Comparison of ENCODE assay signal across 18 cellular contexts in genomic region chr15:62625421-62626033, GRCh38.
DNase-seq lines count a peak whose midpoint lies in the region; ATAC-seq, FAIRE-seq and TF ChIP-seq lines count a peak whose summit lies in the region.
"Had no signal": no experiment of that assay in that cellular context is flagged by ENCODE, and none has a peak within 500 bp of the region (broad histone marks: within the 10 kb centered on the region; RNA-seq: fewer than 3 reads in every experiment).

No MANE protein-coding gene starts in this region.

- H3K79me2 ChIP-seq in H1 (ENCODE audit: control insufficient read depth in 1 of 2, insufficient read depth in 2 of 2, low read length in 2 of 2): no peaks in the 10 kb centered on the region
- no peaks in the 10 kb centered on the region for H3K79me2 ChIP-seq in trophoblast cell (ENCODE audit: control insufficient read depth, insufficient read depth, low read length, poor library complexity)
- H3K79me2 ChIP-seq: parathyroid adenoma had no signal

- 80% methylated on average over 9 of the region's 9 CpGs; no CpG with 5 or more reads in 1 of the 2 experiments for WGBS in H1 (ENCODE audit: extremely low coverage in 1 of 2, insufficient coverage in 1 of 2, insufficient read length in 1 of 2, insufficient replicate concordance in 2 of 2, low coverage in 1 of 2, low lambda C conversion rate in 2 of 2, missing lambda C conversion rate in 1 of 2), 2 experiments
- no CpG with 5 or more reads among the region's 9 CpGs for WGBS in trophoblast cell (ENCODE audit: extremely low coverage, insufficient coverage, insufficient read length)

- no peak for FAIRE-seq in H1 (lab: Jason Lieb, UNC)
- FAIRE-seq: G401.6 had no signal

- H2AFZ ChIP-seq in H1 (ENCODE audit: low read length): no peak overlapping the region
- H2AFZ ChIP-seq in trophoblast cell (ENCODE audit: insufficient read depth, low read length, poor library complexity): no peak overlapping the region
- H2AFZ ChIP-seq: parathyroid adenoma had no signal

- no peak overlapping the region for H3K14ac ChIP-seq in H1 (ENCODE audit: insufficient read length)
- H3K14ac ChIP-seq in trophoblast cell (ENCODE audit: low read length): no peak overlapping the region

- no peaks in the 10 kb centered on the region for H3K23me2 ChIP-seq in H1 (ENCODE audit: low read depth, low read length)

- H2BK120ac ChIP-seq in H1 (replicated peaks; ENCODE audit: low read depth, low read length): no peak overlapping the region
- H2BK120ac ChIP-seq in trophoblast cell (ENCODE audit: insufficient read depth, low read length, poor library complexity): no peak overlapping the region

- H3K27me3 ChIP-seq in H1 (replicated peaks in 1 of 4; ENCODE audit: control insufficient read depth in 3 of 4, extremely low read depth in 1 of 4, insufficient read depth in 3 of 4, low read length in 3 of 4) (no peaks in the 10 kb centered on the region), vagina (no peaks in the 10 kb centered on the region), trophoblast cell (ENCODE audit: insufficient read depth, low read length) (no peaks in the 10 kb centered on the region)

- H3K4me1 ChIP-seq in H1 (replicated peaks in 1 of 4; ENCODE audit: control insufficient read depth in 3 of 4, insufficient read depth in 4 of 4, low read length in 3 of 4) (no peaks in the 10 kb centered on the region), vagina (peaks cover 27% of the 10 kb centered on the region), trophoblast cell (ENCODE audit: control insufficient read depth in 1 of 2, insufficient read depth in 2 of 2, low read length in 2 of 2) (no peaks in the 10 kb centered on the region)
- H3K4me1 ChIP-seq: parathyroid adenoma had no signal

- H3K36me3 ChIP-seq in H1 (ENCODE audit: control insufficient read depth in 2 of 4, insufficient read depth in 4 of 4, low read length in 3 of 4): no peaks in the 10 kb centered on the region
- no peaks in the 10 kb centered on the region for H3K36me3 ChIP-seq in vagina
- H3K36me3 ChIP-seq in trophoblast cell (ENCODE audit: control insufficient read depth in 1 of 2, insufficient read depth in 2 of 2, low read length in 2 of 2): peaks cover 0 to 1% of the 10 kb centered on the region in 2 experiments

- H3K4me3 Mint-ChIP-seq in nephron: no peak overlapping the region
- H3K4me3 Mint-ChIP-seq: activated naive CD4-positive, alpha-beta T cell treated with anti-CD3 and anti-CD28 coated beads, Interleukin-2, amount 10 ng/mL, durations not matched to agents 7 days and 5 days; dendritic cell treated with granulocyte-macrophage colony-stimulating factor and Interleukin-4, amounts not matched to agents 40 ng/mL and 50 ng/mL, for 4 days had no signal

- intact Hi-C loops in Right ventricle myocardium inferior (cut with DNase I) (no loop called here), cardiac septum (cut with DNase I) (no loop called here), vagina (cut with DNase I) (no loop called here)

- no peaks in the 10 kb centered on the region for H3K9me3 ChIP-seq in H1 (ENCODE audit: insufficient read depth in 2 of 2, low read depth in 1 of 2, low read length in 1 of 2)
- H3K9me3 ChIP-seq in vagina: no peaks in the 10 kb centered on the region
- H3K9me3 ChIP-seq in trophoblast cell (ENCODE audit: insufficient read depth, low read depth, low read length): no peaks in the 10 kb centered on the region

- no peak overlapping the region for H3K4ac ChIP-seq in H1 (replicated peaks; ENCODE audit: insufficient read length, low read depth, low read length)
- no peak overlapping the region for H3K4ac ChIP-seq in trophoblast cell (ENCODE audit: low read depth, low read length)

- CTCF ChIA-PET in H1 (lab: Charles Lee; ENCODE audit: partially characterized antibody): interaction anchor here (0.7 to 1.7 kb wide), 2 partner anchors 12 to 25 kb away, joined by 3 to 6 read pairs; no protein-coding TSS in a partner anchor

- H3K9ac ChIP-seq in H1 (replicated peaks in 1 of 4; ENCODE audit: extremely low read depth in 1 of 4, low read depth in 3 of 4, low read length in 3 of 4) (no peak overlapping the region), trophoblast cell (ENCODE audit: low read length) (no peak overlapping the region)
- H3K9ac ChIP-seq: parathyroid adenoma had no signal

- TF ChIP-seq POLR2A in H1 (IDR thresholded peaks at IDR 0.05; ENCODE audit: control extremely low read depth in 1 of 2, low read depth in 2 of 2, low read length in 2 of 2) (no peak), vagina (IDR thresholded peaks at IDR 0.05) (no peak)

- no peak overlapping the region for H3K56ac ChIP-seq in H1 (replicated peaks; ENCODE audit: insufficient read length, low read depth, low read length)

- H3K4me3 ChIP-seq in H1 (ENCODE audit: extremely low read depth in 1 of 4, insufficient read depth in 2 of 4, low read depth in 3 of 4, low read length in 4 of 4) (no peak overlapping the region), vagina (peak overlapping the region in 1 of 2 donors; percentile 19), trophoblast cell (ENCODE audit: low read depth, low read length) (no peak overlapping the region)
- H3K4me3 ChIP-seq: lung had no signal

- DNase-seq in Right ventricle myocardium inferior (ENCODE audit: missing footprints) (no peak), cardiac septum (ENCODE audit: low spot score) (no peak), H1 (ENCODE audit: low read depth in 1 of 2, low spot score in 2 of 2) (no peak), vagina (ENCODE audit: extremely low spot score in 2 of 2) (no peak), HPDE6-E6E7 (ENCODE audit: extremely low spot score) (no peak), trophoblast cell (no peak)
- DNase-seq: activated naive CD4-positive, alpha-beta T cell treated with anti-CD3 and anti-CD28 coated beads, Interleukin-2, amount 10 ng/mL, durations not matched to agents 7 days and 5 days; AML-193; NCI-H1105; NK-92 treated with Interleukin-12 subunit alpha and Interleukin-12 subunit beta, amount 100 ng/mL, for 24 hours; T-helper 1 cell had no signal

- TF ChIP-seq EP300 in H1 (IDR thresholded peaks at IDR 0.05; ENCODE audit: borderline replicate concordance in 1 of 2, low read depth in 2 of 2, low read length in 2 of 2): no peak

- H4K8ac ChIP-seq in H1 (ENCODE audit: extremely low read depth, insufficient read depth, low read length) (peak overlapping the region; percentile 28; the same call in 1 of the 2 replicates), trophoblast cell (ENCODE audit: low read depth, low read length) (no peak overlapping the region)

- H2BK5ac ChIP-seq in H1 (ENCODE audit: low read depth, low read length) (no peak overlapping the region), trophoblast cell (ENCODE audit: low read depth, low read length, poor library complexity) (no peak overlapping the region)

- TF ChIP-seq CTCF in H1 (IDR thresholded peaks at IDR 0.05; ENCODE audit: control extremely low read depth in 1 of 3, insufficient read depth in 1 of 3, low read depth in 1 of 3, low read length in 3 of 3) (no peak), nephron (IDR thresholded peaks at IDR 0.05; ENCODE audit: unreplicated experiment in 3 of 3) (no peak), vagina (IDR thresholded peaks at IDR 0.05) (no peak)

- no peaks in the 10 kb centered on the region for H3K36me3 Mint-ChIP-seq in nephron (ENCODE audit: low read depth)
- H3K36me3 Mint-ChIP-seq: activated CD4-positive, alpha-beta memory T cell treated with anti-CD3 and anti-CD28 coated beads for 36 hours; activated naive CD4-positive, alpha-beta T cell treated with anti-CD3 and anti-CD28 coated beads, Interleukin-2, amount 10 ng/mL, durations not matched to agents 7 days and 5 days had no signal

- H4K20me1 ChIP-seq in H1 (replicated peaks in 1 of 2; ENCODE audit: control insufficient read depth in 1 of 2, insufficient read depth in 2 of 2, low read length in 2 of 2): no peaks in the 10 kb centered on the region

- no peak overlapping the region for H3K18ac ChIP-seq in H1 (ENCODE audit: extremely low read depth, low read length)
- H3K18ac ChIP-seq in trophoblast cell (ENCODE audit: low read length): no peak overlapping the region

- H2BK15ac ChIP-seq in H1 (ENCODE audit: low read length): no peak overlapping the region

- H2BK20ac ChIP-seq in H1 (ENCODE audit: low read length): no peak overlapping the region

- H3K79me1 ChIP-seq in H1 (ENCODE audit: low read depth, low read length) (no peaks in the 10 kb centered on the region), trophoblast cell (ENCODE audit: low read length) (no peaks in the 10 kb centered on the region)

- H4K91ac ChIP-seq in H1 (replicated peaks; ENCODE audit: insufficient read length, low read length) (no peak overlapping the region), trophoblast cell (ENCODE audit: low read depth, low read length) (no peak overlapping the region)

- ATAC-seq in Right ventricle myocardium inferior (peak; percentile 20), HG03159 (IDR thresholded peaks at IDR 0.05; ENCODE audit: unreplicated experiment) (no peak)

- no peak overlapping the region for H4K5ac ChIP-seq in H1 (ENCODE audit: insufficient read length, low read depth, low read length)

- peak overlapping the region; percentile 71 to 78 (median 73) for H3K27ac Mint-ChIP-seq in nephron
- H3K27ac Mint-ChIP-seq: activated CD4-positive, alpha-beta memory T cell treated with anti-CD3 and anti-CD28 coated beads for 36 hours; activated naive CD4-positive, alpha-beta T cell treated with anti-CD3 and anti-CD28 coated beads, Interleukin-2, amount 10 ng/mL, durations not matched to agents 7 days and 5 days; dendritic cell treated with granulocyte-macrophage colony-stimulating factor and Interleukin-4, amounts not matched to agents 40 ng/mL and 50 ng/mL, for 4 days had no signal

- H2AK5ac ChIP-seq in H1 (ENCODE audit: low read depth, low read length) (no peak overlapping the region), trophoblast cell (ENCODE audit: low read length) (no peak overlapping the region)

- H3K23ac ChIP-seq in H1 (ENCODE audit: insufficient read length) (no peak overlapping the region), trophoblast cell (ENCODE audit: low read length) (no peak overlapping the region)

- no peak overlapping the region for H4K12ac ChIP-seq in trophoblast cell (ENCODE audit: low read depth, low read length)

- peaks cover 45% of the 10 kb centered on the region for H3K4me1 Mint-ChIP-seq in nephron

- H3K27ac ChIP-seq in H1 (ENCODE audit: low read depth, low read length) (no peak overlapping the region), vagina (peak overlapping the region; percentile 77), trophoblast cell (ENCODE audit: low read depth, low read length) (no peak overlapping the region)
- H3K27ac ChIP-seq: parathyroid adenoma had no signal

- H3K4me2 ChIP-seq in H1 (ENCODE audit: insufficient read depth in 1 of 2, low read depth in 2 of 2, low read length in 2 of 2) (no peak overlapping the region), trophoblast cell (ENCODE audit: low read length) (no peak overlapping the region)

- H2BK12ac ChIP-seq in H1 (ENCODE audit: low read depth, low read length) (no peak overlapping the region), trophoblast cell (ENCODE audit: low read length) (no peak overlapping the region)

- H3K27me3 Mint-ChIP-seq in nephron (ENCODE audit: low read depth): no peaks in the 10 kb centered on the region
- H3K27me3 Mint-ChIP-seq: dendritic cell treated with granulocyte-macrophage colony-stimulating factor and Interleukin-4, amounts not matched to agents 40 ng/mL and 50 ng/mL, for 4 days had no signal

- TF ChIP-seq RAD21 in H1 (IDR thresholded peaks at IDR 0.05 in 1 of 2, conservative IDR thresholded peaks at IDR 0.05 in 1 of 2; ENCODE audit: low read depth in 2 of 2, low read length in 2 of 2): no peak

- POLR2A ChIA-PET in H1 (lab: Charles Lee; ENCODE audit: partially characterized antibody): no interaction called here

- no peaks in the 10 kb centered on the region for H3K9me3 Mint-ChIP-seq in nephron
- H3K9me3 Mint-ChIP-seq: activated CD4-positive, alpha-beta memory T cell treated with anti-CD3 and anti-CD28 coated beads for 36 hours; activated naive CD4-positive, alpha-beta T cell treated with anti-CD3 and anti-CD28 coated beads, Interleukin-2, amount 10 ng/mL, durations not matched to agents 7 days and 5 days; dendritic cell treated with granulocyte-macrophage colony-stimulating factor and Interleukin-4, amounts not matched to agents 40 ng/mL and 50 ng/mL, for 4 days had no signal
